ENCODE assay signal across 12 cellular contexts in genomic region chr5:31771500-31771899, GRCh38.
A peak's percentile ranks its signal among the peaks of the same experiment; 100 is the strongest.
DNase-seq lines count a peak whose midpoint lies in the region; ATAC-seq lines count a peak whose summit lies in the region.
"Had no signal": no experiment of that assay in that cellular context is flagged by ENCODE, and none has a peak within 500 bp of the region (broad histone marks: within the 10 kb centered on the region; RNA-seq: fewer than 3 reads in every experiment).

No MANE protein-coding gene starts in this region.

- no peak overlapping the region for H3K27ac ChIP-seq in neuronal stem cell (replicated peaks; ENCODE audit: low read length)
- H3K27ac ChIP-seq: GM23248, VCaP had no signal

- no peak overlapping the region for H3K4me3 ChIP-seq in neuronal stem cell (ENCODE audit: low read length in 2 of 2)
- H3K4me3 ChIP-seq: GM23248 had no signal

- H2BK15ac ChIP-seq in neuronal stem cell (ENCODE audit: low read length): no peak overlapping the region

- H2AFZ ChIP-seq in neuronal stem cell (ENCODE audit: low read length): no peak overlapping the region
- H2AFZ ChIP-seq: GM23248 had no signal

- H3K79me1 ChIP-seq in neuronal stem cell (ENCODE audit: low read depth, low read length): no peaks in the 10 kb centered on the region

- H4K8ac ChIP-seq in neuronal stem cell (ENCODE audit: low read depth, low read length): no peak overlapping the region

- H2BK120ac ChIP-seq in neuronal stem cell (ENCODE audit: low read depth, low read length): no peak overlapping the region

- peak; percentile 15 for ATAC-seq in GM19395 (IDR thresholded peaks at IDR 0.05; ENCODE audit: unreplicated experiment)
- peak; percentile 24 for ATAC-seq in HG02852 (IDR thresholded peaks at IDR 0.05; ENCODE audit: unreplicated experiment)
- ATAC-seq in HG03460 (IDR thresholded peaks at IDR 0.05; ENCODE audit: unreplicated experiment): peak; percentile 30
- peak in 1 of 2 donors; percentile 16 for ATAC-seq in stimulated activated naive B cell treated with anti-CD40 and anti-IgM and Interleukin-4, amounts not matched to agents 10 μg/mL and 1 μg/mL and 100 μg/mL, for 72 hours (replicated peaks)

- no peaks in the 10 kb centered on the region for H3K36me3 ChIP-seq in neuronal stem cell (replicated peaks in 1 of 2; ENCODE audit: control insufficient read depth in 2 of 2, insufficient read depth in 2 of 2, low read length in 2 of 2)

- H3K36me3 Mint-ChIP-seq in stimulated activated naive B cell treated with anti-CD40 and anti-IgM and Interleukin-4, amounts not matched to agents 10 μg/mL and 1 μg/mL and 100 μg/mL, for 72 hours: no peaks in the 10 kb centered on the region

- no peaks in the 10 kb centered on the region for H3K27me3 ChIP-seq in neuronal stem cell (ENCODE audit: control insufficient read depth in 3 of 3, insufficient read depth in 3 of 3, low read depth in 1 of 3, low read length in 3 of 3)

- H4K91ac ChIP-seq in neuronal stem cell (ENCODE audit: low read depth, low read length, poor library complexity): no peak overlapping the region

- H3K9me3 Mint-ChIP-seq in stimulated activated naive B cell treated with anti-CD40 and anti-IgM and Interleukin-4, amounts not matched to agents 10 μg/mL and 1 μg/mL and 100 μg/mL, for 72 hours: peaks cover 4 to 5% of the 10 kb centered on the region in 2 donors

- H3K4ac ChIP-seq in neuronal stem cell (ENCODE audit: low read length): no peak overlapping the region

- no peak overlapping the region for H3K23ac ChIP-seq in neuronal stem cell (ENCODE audit: low read depth, low read length, poor library complexity)

- H2AK5ac ChIP-seq in neuronal stem cell (ENCODE audit: low read depth, low read length): no peak overlapping the region

- no peak overlapping the region for H2BK5ac ChIP-seq in neuronal stem cell (ENCODE audit: low read length)

- H3K4me1 Mint-ChIP-seq in stimulated activated naive B cell treated with anti-CD40 and anti-IgM and Interleukin-4, amounts not matched to agents 10 μg/mL and 1 μg/mL and 100 μg/mL, for 72 hours: peaks cover 8 to 13% of the 10 kb centered on the region in 2 donors

- DNase-seq in stimulated activated naive B cell treated with anti-CD40 and anti-IgM and Interleukin-4, amounts not matched to agents 10 μg/mL and 1 μg/mL and 100 μg/mL, for 72 hours: no peak
- DNase-seq in neuronal stem cell (ENCODE audit: low spot score): no peak
- no peak for DNase-seq in stimulated activated naive CD4-positive, alpha-beta T cell (lab: John Stamatoyannopoulos, UW)
- DNase-seq in stimulated activated CD4-positive, alpha-beta T cell treated with anti-CD3 and anti-CD28 coated beads, Interleukin-4, amount 100 ng/mL, for 1 hour: no peak
- DNase-seq: GM23248, NCI-H1105 treated with DMSO at 0.1 percent for 48 hours, NCI-H510A treated with DMSO at 0.1 percent for 48 hours, retina had no signal

- no peak overlapping the region for H3K4me2 ChIP-seq in neuronal stem cell (ENCODE audit: insufficient read depth, low read length, poor library complexity, severe bottlenecking)

- no peak overlapping the region for H3K18ac ChIP-seq in neuronal stem cell (ENCODE audit: low read length)

- peak overlapping the region; percentile 2 for H3K27ac Mint-ChIP-seq in stimulated activated naive B cell treated with anti-CD40 and anti-IgM and Interleukin-4, amounts not matched to agents 10 μg/mL and 1 μg/mL and 100 μg/mL, for 72 hours

- no peaks in the 10 kb centered on the region for H3K27me3 Mint-ChIP-seq in stimulated activated naive B cell treated with anti-CD40 and anti-IgM and Interleukin-4, amounts not matched to agents 10 μg/mL and 1 μg/mL and 100 μg/mL, for 72 hours

- no CpG with 5 or more reads among the region's 2 CpGs for WGBS in neuronal stem cell (ENCODE audit: extremely low coverage in 2 of 2, insufficient read length in 2 of 2, insufficient replicate concordance in 1 of 2), 2 donors

- H3K4me3 Mint-ChIP-seq in stimulated activated naive B cell treated with anti-CD40 and anti-IgM and Interleukin-4, amounts not matched to agents 10 μg/mL and 1 μg/mL and 100 μg/mL, for 72 hours: no peak overlapping the region

- peaks cover 0 to 3% of the 10 kb centered on the region in 2 donors for H3K9me3 ChIP-seq in neuronal stem cell (replicated peaks in 1 of 2; ENCODE audit: control insufficient read depth in 2 of 2, insufficient read depth in 1 of 2, low read depth in 1 of 2, low read length in 2 of 2)

- H3K4me1 ChIP-seq in neuronal stem cell (ENCODE audit: control insufficient read depth in 2 of 2, insufficient read depth in 1 of 2, low read depth in 1 of 2, low read length in 2 of 2): peaks cover 0 to 2% of the 10 kb centered on the region in 2 donors

- H3K9ac ChIP-seq in neuronal stem cell (ENCODE audit: low read depth, low read length, poor library complexity): no peak overlapping the region
- H3K9ac ChIP-seq: GM23248 had no signal

- H3K14ac ChIP-seq in neuronal stem cell (ENCODE audit: low read length): no peak overlapping the region

- no peak overlapping the region for H2BK12ac ChIP-seq in neuronal stem cell (ENCODE audit: low read length)
